Comparison of ENCODE assay signal across 11 cellular contexts in genomic region chr17:64499805-64500486, GRCh38. TPM values are rescaled to one million over a fixed set of nuclear protein-coding genes. Genes with fewer than 3 reads are reported as not detected.
DNase-seq lines count a peak whose midpoint lies in the region; ATAC-seq and TF ChIP-seq lines count a peak whose summit lies in the region.
"Had no signal": no experiment of that assay in that cellular context is flagged by ENCODE, and none has a peak within 500 bp of the region (broad histone marks: within the 10 kb centered on the region; RNA-seq: fewer than 3 reads in every experiment).

No MANE protein-coding gene starts in this region.

- H3K27ac ChIP-seq in PC-3 (ENCODE audit: low read length): no peak overlapping the region
- H3K27ac ChIP-seq: SJSA1 had no signal

- H3K4me3 ChIP-seq in PC-3 (ENCODE audit: low read length) (0 out of 2 replicates have a peak overlapping the region, but pooled peaks have one; percentile 3), choroid plexus epithelial cell (ENCODE audit: low read depth, low read length) (no peak overlapping the region)
- H3K4me3 ChIP-seq: SJSA1 had no signal

- POLR2A ChIA-PET in PC-3 (lab: Charles Lee; ENCODE audit: unreplicated experiment): interaction anchor here (0.5 to 0.6 kb wide), 4 partner anchors 59 to 733 kb away, joined by 3 to 7 read pairs (median 4); no protein-coding TSS in a partner anchor

- H3K27ac Mint-ChIP-seq in osteocyte (ENCODE audit: unreplicated experiment): peak overlapping the region; percentile 12

- no peaks in the 10 kb centered on the region for H3K27me3 Mint-ChIP-seq in osteocyte (ENCODE audit: unreplicated experiment)

- no peak overlapping the region for H3K4me3 Mint-ChIP-seq in osteocyte (ENCODE audit: unreplicated experiment)

- no TSS peak for BruUV-seq in PC-3 (replicated peaks; lab: Mats Ljungman, UMichigan)

- H3K4me1 ChIP-seq in PC-3 (ENCODE audit: insufficient read depth, low read length): peaks cover 82% of the 10 kb centered on the region

- H4K20me1 ChIP-seq in PC-3 (ENCODE audit: low read length): peaks cover 65% of the 10 kb centered on the region

- no peak overlapping the region for H3K9ac ChIP-seq in PC-3 (ENCODE audit: low read length)

- peaks cover 64% of the 10 kb centered on the region for H3K36me3 Mint-ChIP-seq in osteocyte (ENCODE audit: unreplicated experiment)

- H3K79me2 ChIP-seq in PC-3 (ENCODE audit: low read length): peaks cover 68% of the 10 kb centered on the region

- no peaks in the 10 kb centered on the region for H3K9me3 Mint-ChIP-seq in osteocyte (ENCODE audit: unreplicated experiment)

- no peaks in the 10 kb centered on the region for H3K9me3 ChIP-seq in PC-3 (ENCODE audit: low read length)
- H3K9me3 ChIP-seq: SJSA1 had no signal

- intact Hi-C loops in PC-3 (cut with micrococcal nuclease): no loop called here

- H3K4me1 Mint-ChIP-seq in osteocyte (ENCODE audit: unreplicated experiment): peaks cover 74% of the 10 kb centered on the region

- H3K9me2 ChIP-seq in PC-3 (replicated peaks; ENCODE audit: low read length): no peaks in the 10 kb centered on the region

- peaks cover 72% of the 10 kb centered on the region for H3K36me3 ChIP-seq in PC-3 (ENCODE audit: low read depth, low read length)

- no peak for ATAC-seq in PC-3
- no peak for ATAC-seq in HG02763 (IDR thresholded peaks at IDR 0.05; ENCODE audit: unreplicated experiment)
- ATAC-seq in omental fat pad (ENCODE audit: low FRiP score): no peak

- TF ChIP-seq CTCF in PC-3 (conservative IDR thresholded peaks at IDR 0.05; ENCODE audit: low read depth, low read length): no peak
- TF ChIP-seq CTCF in choroid plexus epithelial cell (conservative IDR thresholded peaks at IDR 0.05; ENCODE audit: low read depth, low read length): no peak
- TF ChIP-seq CTCF in osteocyte (IDR thresholded peaks at IDR 0.05): no peak
- TF ChIP-seq CTCF in omental fat pad (IDR thresholded peaks at IDR 0.05): no peak

- DNase-seq in DMS 273 (lab: John Stamatoyannopoulos, UW; ENCODE audit: unreplicated experiment): peak; percentile 37
- no peak for DNase-seq in DMS 273 treated with DMSO at 0.1 percent for 48 hours (lab: John Stamatoyannopoulos, UW)
- DNase-seq in PC-3: peak; percentile 32
- peak; percentile 48 for DNase-seq in choroid plexus epithelial cell (ENCODE audit: low read depth)
- no peak for DNase-seq in osteocyte (ENCODE audit: extremely low spot score, unreplicated experiment)
- DNase-seq in effector CD8-positive, alpha-beta T cell (lab: John Stamatoyannopoulos, UW): no peak
- DNase-seq in omental fat pad (ENCODE audit: low spot score): no peak
- DNase-seq: 8988T, NCI-H187 treated with DMSO at 0.1 percent for 48 hours had no signal

- no peaks in the 10 kb centered on the region for H3K27me3 ChIP-seq in PC-3 (ENCODE audit: low read length)
- H3K27me3 ChIP-seq: SJSA1 had no signal

- peaks cover 62% of the 10 kb centered on the region for H3F3A ChIP-seq in PC-3 (ENCODE audit: low read length, unreplicated experiment)

- CTCF ChIA-PET in PC-3 (lab: Charles Lee): no interaction called here

- H2AFZ ChIP-seq in PC-3 (ENCODE audit: low read length): no peak overlapping the region

- H3K4me2 ChIP-seq in PC-3 (ENCODE audit: low read length): peak overlapping the region; percentile 93

RNA-seq across cellular contexts. Expression of gene POLG2, which starts 3.1 kb away (rescaled TPM):
- 20.3 and 37.7 TPM in 2 replicates for total RNA-seq in PC-3 (2014; rRNA removed)
- total RNA-seq in osteocyte: 16.0 and 18.3 TPM in 2 replicates
- 10 to 100 TPM in 2 of 4 donors, 1 to 10 TPM in 2; 6.3 to 27.3 (median 13.7) TPM for total RNA-seq in omental fat pad

RNA-seq across cellular contexts. Expression of gene DDX5, which starts 6.1 kb away (rescaled TPM):
- total RNA-seq in PC-3 (2014; rRNA removed) (450 and 493 TPM in 2 replicates), osteocyte (689 and 816 TPM in 2 replicates), omental fat pad (100 to 1,000 TPM; 584 to 997 (median 913) TPM)

RNA-seq across cellular contexts. Expression of gene CEP95, which starts 6.8 kb away (rescaled TPM):
- total RNA-seq in PC-3 (2014; rRNA removed) (32.4 and 59.1 TPM in 2 replicates), osteocyte (47.8 and 53.5 TPM in 2 replicates), omental fat pad (10 to 100 TPM; 30.4 to 60.5 (median 41.3) TPM)

RNA-seq across cellular contexts. Expression of gene MILR1, which starts 51.0 kb away (rescaled TPM):
- 10.1 and 13.3 TPM in 2 replicates for total RNA-seq in PC-3 (2014; rRNA removed)
- not detected in 2 replicates for total RNA-seq in osteocyte
- total RNA-seq in omental fat pad: 10 to 100 TPM in 3 of 4 donors, 1 to 10 TPM in 1; 7.1 to 25.1 (median 18.2) TPM
- total RNA-seq: SJSA1 had no signal

Comparison
In these comparisons a context has a peak if more than half of its experiments do, and no peak if none do; other contexts are left out.
1. DNase-seq: peak in DMS 273 (single experiment), PC-3 (single experiment) and choroid plexus epithelial cell (single experiment); none in DMS 273 treated with DMSO at 0.1 percent for 48 hours (single experiment), osteocyte (single experiment), effector CD8-positive, alpha-beta T cell (single experiment) and omental fat pad (single experiment).